In genomic region chr20:10671850-10672578, GRCh38 we compare ENCODE assay signal across 8 cellular contexts. TPM values are rescaled to one million over a fixed set of nuclear protein-coding genes. Genes with fewer than 3 reads are reported as not detected.
DNase-seq lines count a peak whose midpoint lies in the region; ATAC-seq, FAIRE-seq and TF ChIP-seq lines count a peak whose summit lies in the region.

No MANE protein-coding gene starts in this region.

- no peak overlapping the region for H3K4me3 ChIP-seq in CD8-positive, alpha-beta T cell (ENCODE audit: low read depth, low read length)
- H3K4me3 ChIP-seq in WERI-Rb-1 (ENCODE audit: low read depth, low read length) = peak overlapping the region; percentile 83

- no peak for ATAC-seq in CD8-positive, alpha-beta T cell
- no peak for ATAC-seq in GM19452 (IDR thresholded peaks at IDR 0.05; ENCODE audit: unreplicated experiment)

- H3K9me3 ChIP-seq in CD8-positive, alpha-beta T cell (ENCODE audit: low read length) = no peaks in the 10 kb centered on the region
- H3K9me3 ChIP-seq in WERI-Rb-1 (ENCODE audit: severe bottlenecking) = no peaks in the 10 kb centered on the region

- DNase-seq in CD8-positive, alpha-beta T cell = no peak
- peak; percentile 21 for DNase-seq in HTR-8/SVneo (ENCODE audit: insufficient read length, low spot score)
- DNase-seq in WERI-Rb-1 = peak; percentile 19
- peak; percentile 59 for DNase-seq in fibroblast of peridontal ligament (ENCODE audit: extremely low read depth)
- no peak for DNase-seq in neural crest cell (ENCODE audit: low read depth, low spot score)
- DNase-seq in inferior parietal cortex (ENCODE audit: extremely low spot score) = no peak
- DNase-seq in SHP77 treated with DMSO at 0.1 percent for 48 hours (lab: John Stamatoyannopoulos, UW) = no peak

- peaks cover 54% of the 10 kb centered on the region for H3K27me3 Mint-ChIP-seq in CD8-positive, alpha-beta T cell (ENCODE audit: low read depth)
- H3K27me3 Mint-ChIP-seq in neural crest cell (ENCODE audit: low read depth) = no peaks in the 10 kb centered on the region

- POLR2A ChIA-PET in CD8-positive, alpha-beta T cell (lab: Charles Lee) = no interaction called here

- H3K4me1 Mint-ChIP-seq in CD8-positive, alpha-beta T cell (ENCODE audit: low read depth) = peaks cover 21% of the 10 kb centered on the region
- peaks cover 63% of the 10 kb centered on the region for H3K4me1 Mint-ChIP-seq in neural crest cell

- no peaks in the 10 kb centered on the region for H3K36me3 Mint-ChIP-seq in CD8-positive, alpha-beta T cell
- peaks cover 7% of the 10 kb centered on the region for H3K36me3 Mint-ChIP-seq in neural crest cell (ENCODE audit: low read depth)

- no peak overlapping the region for H3K27ac ChIP-seq in CD8-positive, alpha-beta T cell (ENCODE audit: low read depth, low read length)
- H3K27ac ChIP-seq in WERI-Rb-1 = no peak overlapping the region

- no peak overlapping the region for H3K27ac Mint-ChIP-seq in CD8-positive, alpha-beta T cell
- peak overlapping the region; percentile 67 for H3K27ac Mint-ChIP-seq in neural crest cell (ENCODE audit: unreplicated experiment)

- H3K36me3 ChIP-seq in CD8-positive, alpha-beta T cell (ENCODE audit: insufficient read depth, low read length) = no peaks in the 10 kb centered on the region
- H3K36me3 ChIP-seq in WERI-Rb-1 = no peaks in the 10 kb centered on the region

- peaks cover 7% of the 10 kb centered on the region for H3K27me3 ChIP-seq in CD8-positive, alpha-beta T cell (ENCODE audit: insufficient read depth, low read length)
- peaks cover 7% of the 10 kb centered on the region for H3K27me3 ChIP-seq in WERI-Rb-1 (ENCODE audit: insufficient read depth, low read depth, severe bottlenecking)

- CTCF ChIA-PET in CD8-positive, alpha-beta T cell (lab: Charles Lee) = no interaction called here

- H3K4me1 ChIP-seq in CD8-positive, alpha-beta T cell (ENCODE audit: insufficient read depth, low read length) = no peaks in the 10 kb centered on the region

- intact Hi-C loops in CD8-positive, alpha-beta T cell (cut with DNase I, micrococcal nuclease) = no loop called here

- no peak for FAIRE-seq in HTR-8/SVneo (lab: Jason Lieb, UNC)

- H3K9me3 Mint-ChIP-seq in CD8-positive, alpha-beta T cell = no peaks in the 10 kb centered on the region
- H3K9me3 Mint-ChIP-seq in neural crest cell = no peaks in the 10 kb centered on the region

- no peak for TF ChIP-seq CTCF in CD8-positive, alpha-beta T cell (IDR thresholded peaks at IDR 0.05)
- TF ChIP-seq CTCF in WERI-Rb-1 (IDR thresholded peaks at IDR 0.05; ENCODE audit: low read depth, low read length) (no peak), neural crest cell (conservative IDR thresholded peaks at IDR 0.05) (no peak)

- H3K4me3 Mint-ChIP-seq in CD8-positive, alpha-beta T cell = peak overlapping the region; percentile 69
- H3K4me3 Mint-ChIP-seq in neural crest cell = peak overlapping the region; percentile 88

RNA-seq across cellular contexts. Expression of gene JAG1, which starts 1.8 kb away (rescaled TPM):
- under 1 TPM; 0.38 to 0.83 TPM for total RNA-seq in CD8-positive, alpha-beta T cell
- 67.7 and 70.3 TPM in 2 replicates for total RNA-seq in neural crest cell

Comparison
In these comparisons a context has a peak if more than half of its experiments do, and no peak if none do; other contexts are left out.
1. DNase-seq: peak in HTR-8/SVneo (single experiment), WERI-Rb-1 (single experiment) and fibroblast of peridontal ligament (single experiment); none in CD8-positive, alpha-beta T cell (0 of 7), neural crest cell (single experiment), inferior parietal cortex (single experiment) and SHP77 treated with DMSO at 0.1 percent for 48 hours (single experiment).
2. RNA of gene JAG1, which starts 1.8 kb away (total RNA-seq): 67.7 to 70.3 TPM in neural crest cell; 0.38 to 0.83 TPM in CD8-positive, alpha-beta T cell; every median in the first group is over 10 times any median in the second.